ENCODE assay signal across 17 cellular contexts in genomic region chr5:78632467-78632866, GRCh38.
"Had no signal": no experiment of that assay in that cellular context is flagged by ENCODE, and none has a peak within 500 bp of the region (broad histone marks: within the 10 kb centered on the region; RNA-seq: fewer than 3 reads in every experiment).

No MANE protein-coding gene starts in this region.

- H3K27ac ChIP-seq: heart left ventricle, neutrophil, sigmoid colon, skin epidermis, thoracic aorta, transverse colon had no signal

- DNase-seq: cerebellar nuclear complex; heart left ventricle; hippocampal formation; left colon; natural killer cell; posterior cingulate gyrus; sigmoid colon; stimulated activated CD4-positive, alpha-beta T cell treated with anti-CD3 and anti-CD28 coated beads, Interleukin-2, amount 100 ng/mL, for 24 hours; stimulated activated CD4-positive, alpha-beta T cell treated with anti-CD3 and anti-CD28 coated beads, Interleukin-4, amount 100 ng/mL, for 4 hours; stimulated activated naive B cell treated with anti-CD40 and anti-IgM and Interleukin-4, amounts not matched to agents 10 μg/mL and 1 μg/mL and 100 μg/mL, for 72 hours; stimulated activated naive CD8-positive, alpha-beta T cell treated with anti-CD3 and anti-CD28 coated beads, Interleukin-15, amount 100 ng/mL, for 72 hours; transverse colon had no signal

- H3K9me3 ChIP-seq: heart left ventricle, neutrophil, sigmoid colon, thoracic aorta, transverse colon had no signal

- H3K4me3 Mint-ChIP-seq: dendritic cell treated with granulocyte-macrophage colony-stimulating factor and Interleukin-4, amounts not matched to agents 40 ng/mL and 50 ng/mL, for 4 days; mesothelial cell of epicardium; natural killer cell; stimulated activated naive B cell treated with anti-CD40 and anti-IgM and Interleukin-4, amounts not matched to agents 10 μg/mL and 1 μg/mL and 100 μg/mL, for 72 hours; stimulated activated naive CD8-positive, alpha-beta T cell treated with anti-CD3 and anti-CD28 coated beads, Interleukin-15, amount 100 ng/mL, for 72 hours had no signal

- H3K27me3 Mint-ChIP-seq: dendritic cell treated with granulocyte-macrophage colony-stimulating factor and Interleukin-4, amounts not matched to agents 40 ng/mL and 50 ng/mL, for 4 days; stimulated activated naive B cell treated with anti-CD40 and anti-IgM and Interleukin-4, amounts not matched to agents 10 μg/mL and 1 μg/mL and 100 μg/mL, for 72 hours had no signal

- H3K9me3 Mint-ChIP-seq: dendritic cell treated with granulocyte-macrophage colony-stimulating factor and Interleukin-4, amounts not matched to agents 40 ng/mL and 50 ng/mL, for 4 days; natural killer cell; stimulated activated naive B cell treated with anti-CD40 and anti-IgM and Interleukin-4, amounts not matched to agents 10 μg/mL and 1 μg/mL and 100 μg/mL, for 72 hours; stimulated activated naive CD8-positive, alpha-beta T cell treated with anti-CD3 and anti-CD28 coated beads, Interleukin-15, amount 100 ng/mL, for 72 hours had no signal

- H3K4me1 Mint-ChIP-seq: stimulated activated naive CD8-positive, alpha-beta T cell treated with anti-CD3 and anti-CD28 coated beads, Interleukin-15, amount 100 ng/mL, for 72 hours had no signal

- H3K36me3 ChIP-seq: neutrophil had no signal

- H3K4me3 ChIP-seq: heart left ventricle, sigmoid colon, skin epidermis, thoracic aorta, transverse colon had no signal

- H3K27ac Mint-ChIP-seq: dendritic cell treated with granulocyte-macrophage colony-stimulating factor and Interleukin-4, amounts not matched to agents 40 ng/mL and 50 ng/mL, for 4 days; mesothelial cell of epicardium; natural killer cell; stimulated activated naive CD8-positive, alpha-beta T cell treated with anti-CD3 and anti-CD28 coated beads, Interleukin-15, amount 100 ng/mL, for 72 hours had no signal

- H3K36me3 Mint-ChIP-seq: natural killer cell had no signal

- H3K27me3 ChIP-seq: heart left ventricle, neutrophil, sigmoid colon, transverse colon had no signal

- ATAC-seq: heart left ventricle; left colon; natural killer cell; stimulated activated naive B cell treated with anti-CD40 and anti-IgM and Interleukin-4, amounts not matched to agents 10 μg/mL and 1 μg/mL and 100 μg/mL, for 72 hours; stimulated activated naive CD8-positive, alpha-beta T cell treated with anti-CD3 and anti-CD28 coated beads, Interleukin-15, amount 100 ng/mL, for 72 hours had no signal
